In genomic region chr19:41397086-41398041, GRCh38 we compare ENCODE assay signal across 1 cellular context.
TF ChIP-seq lines count a peak whose summit lies in the region.

Gene BCKDHA, plus strand, starts transcription at chr19:41397818. Its CDS starts 10 bp downstream, at chr19:41397828.
Gene EXOSC5, minus strand, starts transcription at chr19:41397359. Its CDS starts 31 bp downstream, at chr19:41397328.

TF ChIP-seq in HepG2, 621 proteins besides CTCF, POLR2A, EP300 and RAD21 (continued from another document and continues in another):
- no peak for TF ChIP-seq ZNF260 (CRISPR knock-in tag; IDR thresholded peaks at IDR 0.05; ENCODE audit: borderline replicate concordance, low read depth)
- no peak for TF ChIP-seq SNRNP70 (IDR thresholded peaks at IDR 0.05; ENCODE audit: low read depth, low read length)
- TF ChIP-seq, protein P1, sequence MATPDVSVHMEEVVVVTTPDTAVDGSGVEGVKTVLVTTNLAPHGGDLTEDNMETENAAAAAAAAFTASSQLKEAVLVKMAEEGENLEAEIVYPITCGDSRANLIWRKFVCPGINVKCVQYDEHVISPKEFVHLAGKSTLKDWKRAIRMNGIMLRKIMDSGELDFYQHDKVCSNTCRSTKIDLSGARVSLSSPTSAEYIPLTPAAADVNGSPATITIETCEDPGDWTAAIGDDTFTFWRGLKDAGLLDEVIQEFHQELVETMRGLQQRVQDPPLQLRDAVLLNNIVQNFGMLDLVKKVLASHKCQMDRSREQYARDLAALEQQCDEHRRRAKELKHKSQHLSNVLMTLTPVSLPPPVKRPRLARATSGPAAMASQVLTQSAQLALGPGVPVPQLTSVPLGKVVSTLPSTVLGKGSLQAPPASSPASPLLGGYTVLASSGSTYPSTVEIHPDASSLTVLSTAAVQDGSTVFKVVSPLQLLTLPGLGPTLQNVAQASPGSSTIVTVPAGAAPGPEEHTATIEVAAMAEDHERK (CRISPR knock-in tag; IDR thresholded peaks at IDR 0.05; ENCODE audit: low read depth): peak; percentile 49
- TF ChIP-seq NFIC (IDR thresholded peaks at IDR 0.05; ENCODE audit: low read length): 0 out of 2 replicates have a peak, but pooled peaks have one; percentile 15
- 0 out of 2 replicates have a peak, but pooled peaks have one; percentile 68 for TF ChIP-seq KLF13 (CRISPR knock-in tag; IDR thresholded peaks at IDR 0.05)
- peak; percentile 53; the same call in 1 of the 2 replicates for TF ChIP-seq PRDM10 (CRISPR knock-in tag; IDR thresholded peaks at IDR 0.05; ENCODE audit: low read depth)
- TF ChIP-seq BCL3 (CRISPR knock-in tag; IDR thresholded peaks at IDR 0.05): 0 out of 2 replicates have a peak, but pooled peaks have one; percentile 52
- peak; percentile 99 for TF ChIP-seq SIN3A (IDR thresholded peaks at IDR 0.05; ENCODE audit: borderline replicate concordance, low read depth, low read length)
- TF ChIP-seq ZNF205 (CRISPR knock-in tag; IDR thresholded peaks at IDR 0.05): peak; percentile 36; the same call in 1 of the 2 replicates
- TF ChIP-seq PAF1 (CRISPR knock-in tag; IDR thresholded peaks at IDR 0.05): no peak
- TF ChIP-seq CAMTA2 (CRISPR knock-in tag; IDR thresholded peaks at IDR 0.05; ENCODE audit: borderline replicate concordance): no peak
- peak; percentile 45; the same call in 1 of the 2 replicates for TF ChIP-seq AKAP8 (CRISPR knock-in tag; IDR thresholded peaks at IDR 0.05)
- no peak for TF ChIP-seq ZNF737 (CRISPR knock-in tag; IDR thresholded peaks at IDR 0.05; ENCODE audit: borderline replicate concordance)
- no peak for TF ChIP-seq ARNT (IDR thresholded peaks at IDR 0.05)
- peak; percentile 55 for TF ChIP-seq MED1 (CRISPR knock-in tag; IDR thresholded peaks at IDR 0.05)
- TF ChIP-seq SNAPC2 (CRISPR knock-in tag; IDR thresholded peaks at IDR 0.05): no peak
- TF ChIP-seq ZNF556 (CRISPR knock-in tag; IDR thresholded peaks at IDR 0.05; ENCODE audit: borderline replicate concordance): no peak; the same call in 1 of the 2 replicates
- no peak; the same call in 1 of the 2 replicates for TF ChIP-seq HIVEP1 (CRISPR knock-in tag; IDR thresholded peaks at IDR 0.05)
- TF ChIP-seq TGIF2 (CRISPR knock-in tag; IDR thresholded peaks at IDR 0.05): peak; percentile 100
- TF ChIP-seq ZNF3 (CRISPR knock-in tag; IDR thresholded peaks at IDR 0.05): no peak
- TF ChIP-seq SAFB2 (CRISPR knock-in tag; IDR thresholded peaks at IDR 0.05; ENCODE audit: borderline replicate concordance, low read depth): peak; percentile 62; the same call in 1 of the 2 replicates
- no peak for TF ChIP-seq SMARCE1 (IDR thresholded peaks at IDR 0.05; ENCODE audit: borderline replicate concordance)
- TF ChIP-seq, protein P2, sequence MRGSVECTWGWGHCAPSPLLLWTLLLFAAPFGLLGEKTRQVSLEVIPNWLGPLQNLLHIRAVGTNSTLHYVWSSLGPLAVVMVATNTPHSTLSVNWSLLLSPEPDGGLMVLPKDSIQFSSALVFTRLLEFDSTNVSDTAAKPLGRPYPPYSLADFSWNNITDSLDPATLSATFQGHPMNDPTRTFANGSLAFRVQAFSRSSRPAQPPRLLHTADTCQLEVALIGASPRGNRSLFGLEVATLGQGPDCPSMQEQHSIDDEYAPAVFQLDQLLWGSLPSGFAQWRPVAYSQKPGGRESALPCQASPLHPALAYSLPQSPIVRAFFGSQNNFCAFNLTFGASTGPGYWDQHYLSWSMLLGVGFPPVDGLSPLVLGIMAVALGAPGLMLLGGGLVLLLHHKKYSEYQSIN (CRISPR knock-in tag; IDR thresholded peaks at IDR 0.05; ENCODE audit: borderline replicate concordance): no peak
- 0 out of 2 replicates have a peak, but pooled peaks have one; percentile 45 for TF ChIP-seq ZNF124 (CRISPR knock-in tag; IDR thresholded peaks at IDR 0.05)
- peak; percentile 87 for TF ChIP-seq ETV5 (CRISPR knock-in tag; IDR thresholded peaks at IDR 0.05; ENCODE audit: borderline replicate concordance)
- peak; percentile 100 for TF ChIP-seq FOXK1 (CRISPR knock-in tag; IDR thresholded peaks at IDR 0.05; ENCODE audit: borderline replicate concordance, low read depth)
- no peak for TF ChIP-seq SRSF4 (IDR thresholded peaks at IDR 0.05; ENCODE audit: low read depth, low read length, poor library complexity, severe bottlenecking)
- TF ChIP-seq RXRB (CRISPR knock-in tag; IDR thresholded peaks at IDR 0.05; ENCODE audit: borderline replicate concordance): no peak
- TF ChIP-seq ZNF850 (CRISPR knock-in tag; conservative IDR thresholded peaks at IDR 0.05): no peak
- TF ChIP-seq NR3C1 (CRISPR knock-in tag; IDR thresholded peaks at IDR 0.05): no peak
- TF ChIP-seq RXRA (CRISPR knock-in tag; IDR thresholded peaks at IDR 0.05): peak; percentile 52; the same call in 1 of the 2 replicates
- TF ChIP-seq JUNB (CRISPR knock-in tag; IDR thresholded peaks at IDR 0.05; ENCODE audit: borderline replicate concordance): no peak
- no peak for TF ChIP-seq AGO2 (optimal IDR thresholded peaks at IDR 0.05; ENCODE audit: low read depth, low read length)
- TF ChIP-seq, protein P3, sequence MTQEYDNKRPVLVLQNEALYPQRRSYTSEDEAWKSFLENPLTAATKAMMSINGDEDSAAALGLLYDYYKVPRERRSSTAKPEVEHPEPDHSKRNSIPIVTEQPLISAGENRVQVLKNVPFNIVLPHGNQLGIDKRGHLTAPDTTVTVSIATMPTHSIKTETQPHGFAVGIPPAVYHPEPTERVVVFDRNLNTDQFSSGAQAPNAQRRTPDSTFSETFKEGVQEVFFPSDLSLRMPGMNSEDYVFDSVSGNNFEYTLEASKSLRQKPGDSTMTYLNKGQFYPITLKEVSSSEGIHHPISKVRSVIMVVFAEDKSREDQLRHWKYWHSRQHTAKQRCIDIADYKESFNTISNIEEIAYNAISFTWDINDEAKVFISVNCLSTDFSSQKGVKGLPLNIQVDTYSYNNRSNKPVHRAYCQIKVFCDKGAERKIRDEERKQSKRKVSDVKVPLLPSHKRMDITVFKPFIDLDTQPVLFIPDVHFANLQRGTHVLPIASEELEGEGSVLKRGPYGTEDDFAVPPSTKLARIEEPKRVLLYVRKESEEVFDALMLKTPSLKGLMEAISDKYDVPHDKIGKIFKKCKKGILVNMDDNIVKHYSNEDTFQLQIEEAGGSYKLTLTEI (CRISPR knock-in tag; conservative IDR thresholded peaks at IDR 0.05): no peak
- TF ChIP-seq TFDP1 (CRISPR knock-in tag; IDR thresholded peaks at IDR 0.05; ENCODE audit: borderline replicate concordance): peak; percentile 95
- TF ChIP-seq TARDBP (CRISPR knock-in tag; IDR thresholded peaks at IDR 0.05): peak; percentile 46; the same call in 1 of the 2 replicates
- TF ChIP-seq KMT2B (CRISPR knock-in tag; IDR thresholded peaks at IDR 0.05): 0 out of 2 replicates have a peak, but pooled peaks have one; percentile 59
- no peak for TF ChIP-seq ETS1 (CRISPR knock-in tag; IDR thresholded peaks at IDR 0.05)
- no peak for TF ChIP-seq TERF1 (CRISPR knock-in tag; IDR thresholded peaks at IDR 0.05)
- TF ChIP-seq, protein P4, sequence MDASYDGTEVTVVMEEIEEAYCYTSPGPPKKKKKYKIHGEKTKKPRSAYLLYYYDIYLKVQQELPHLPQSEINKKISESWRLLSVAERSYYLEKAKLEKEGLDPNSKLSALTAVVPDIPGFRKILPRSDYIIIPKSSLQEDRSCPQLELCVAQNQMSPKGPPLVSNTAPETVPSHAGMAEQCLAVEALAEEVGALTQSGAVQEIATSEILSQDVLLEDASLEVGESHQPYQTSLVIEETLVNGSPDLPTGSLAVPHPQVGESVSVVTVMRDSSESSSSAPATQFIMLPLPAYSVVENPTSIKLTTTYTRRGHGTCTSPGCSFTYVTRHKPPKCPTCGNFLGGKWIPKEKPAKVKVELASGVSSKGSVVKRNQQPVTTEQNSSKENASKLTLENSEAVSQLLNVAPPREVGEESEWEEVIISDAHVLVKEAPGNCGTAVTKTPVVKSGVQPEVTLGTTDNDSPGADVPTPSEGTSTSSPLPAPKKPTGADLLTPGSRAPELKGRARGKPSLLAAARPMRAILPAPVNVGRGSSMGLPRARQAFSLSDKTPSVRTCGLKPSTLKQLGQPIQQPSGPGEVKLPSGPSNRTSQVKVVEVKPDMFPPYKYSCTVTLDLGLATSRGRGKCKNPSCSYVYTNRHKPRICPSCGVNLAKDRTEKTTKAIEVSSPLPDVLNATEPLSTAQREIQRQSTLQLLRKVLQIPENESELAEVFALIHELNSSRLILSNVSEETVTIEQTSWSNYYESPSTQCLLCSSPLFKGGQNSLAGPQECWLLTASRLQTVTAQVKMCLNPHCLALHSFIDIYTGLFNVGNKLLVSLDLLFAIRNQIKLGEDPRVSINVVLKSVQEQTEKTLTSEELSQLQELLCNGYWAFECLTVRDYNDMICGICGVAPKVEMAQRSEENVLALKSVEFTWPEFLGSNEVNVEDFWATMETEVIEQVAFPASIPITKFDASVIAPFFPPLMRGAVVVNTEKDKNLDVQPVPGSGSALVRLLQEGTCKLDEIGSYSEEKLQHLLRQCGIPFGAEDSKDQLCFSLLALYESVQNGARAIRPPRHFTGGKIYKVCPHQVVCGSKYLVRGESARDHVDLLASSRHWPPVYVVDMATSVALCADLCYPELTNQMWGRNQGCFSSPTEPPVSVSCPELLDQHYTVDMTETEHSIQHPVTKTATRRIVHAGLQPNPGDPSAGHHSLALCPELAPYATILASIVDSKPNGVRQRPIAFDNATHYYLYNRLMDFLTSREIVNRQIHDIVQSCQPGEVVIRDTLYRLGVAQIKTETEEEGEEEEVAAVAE (CRISPR knock-in tag; IDR thresholded peaks at IDR 0.05; ENCODE audit: borderline replicate concordance): peak; percentile 76; the same call in 1 of the 2 replicates
- no peak for TF ChIP-seq MYNN (CRISPR knock-in tag; IDR thresholded peaks at IDR 0.05; ENCODE audit: low read depth)
- TF ChIP-seq XBP1 (CRISPR knock-in tag; IDR thresholded peaks at IDR 0.05): 0 out of 2 replicates have a peak, but pooled peaks have one; percentile 25
- no peak for TF ChIP-seq ZNF296 (CRISPR knock-in tag; conservative IDR thresholded peaks at IDR 0.05)
- TF ChIP-seq SNAI1 (CRISPR knock-in tag; IDR thresholded peaks at IDR 0.05; ENCODE audit: borderline replicate concordance): no peak
